Comparison of ENCODE assay signal across 8 cellular contexts in genomic region chr2:71285706-71286105, GRCh38.
"Had no signal": no experiment of that assay in that cellular context is flagged by ENCODE, and none has a peak within 500 bp of the region (broad histone marks: within the 10 kb centered on the region; RNA-seq: fewer than 3 reads in every experiment).

No MANE protein-coding gene starts in this region.

- H3K36me3 ChIP-seq: HAP-1 had no signal

- H3K4me3 ChIP-seq: GM23248, HAP-1 had no signal

- ATAC-seq: HCT116 had no signal

- H3K27ac ChIP-seq: GM23248, HL-60 had no signal

- H3K4me1 ChIP-seq: HAP-1 had no signal

- H3K9ac ChIP-seq: GM23248 had no signal

- H2AFZ ChIP-seq: GM23248 had no signal

- H3K9me3 ChIP-seq: HAP-1 had no signal

- DNase-seq: GM23248, GOT3, H7, HFFc6, KG1 had no signal
